Comparison of ENCODE assay signal across 1 cellular context in the genomic region with DNA sequence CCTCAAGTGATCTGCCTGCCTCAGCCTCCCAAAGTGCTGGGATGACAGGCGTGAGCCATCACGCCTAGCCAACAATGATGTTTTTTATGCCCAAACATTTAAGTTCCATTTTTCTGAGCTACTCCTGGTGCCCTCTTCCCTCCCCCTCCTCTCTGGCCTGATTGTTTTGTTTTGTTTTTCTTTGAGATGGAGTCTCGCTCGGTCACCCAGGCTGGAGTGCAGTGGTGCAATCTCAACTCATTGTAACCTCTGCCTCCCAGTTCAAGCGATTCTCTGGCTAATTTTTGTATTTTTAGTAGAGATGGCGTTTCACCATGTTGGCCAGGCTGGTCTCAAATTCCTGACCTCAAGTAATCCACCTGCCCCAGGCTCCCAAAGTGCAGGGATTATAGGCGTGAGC.
TF ChIP-seq lines count a peak whose summit lies in the region.

No MANE protein-coding gene starts in this region.

TF ChIP-seq in HepG2, 621 proteins besides CTCF, POLR2A, EP300 and RAD21:
- TF ChIP-seq ZNF441 (CRISPR knock-in tag; IDR thresholded peaks at IDR 0.05; ENCODE audit: borderline replicate concordance), result 0 out of 2 replicates have a peak, but pooled peaks have one; percentile 53
